ENCODE assay signal across 17 cellular contexts in genomic region chr12:120890963-120891362, GRCh38. TPM values are rescaled to one million over a fixed set of nuclear protein-coding genes. Genes with fewer than 3 reads are reported as not detected.
DNase-seq lines count a peak whose midpoint lies in the region; ATAC-seq, FAIRE-seq and TF ChIP-seq lines count a peak whose summit lies in the region.
"Had no signal": no experiment of that assay in that cellular context is flagged by ENCODE, and none has a peak within 500 bp of the region (broad histone marks: within the 10 kb centered on the region; RNA-seq: fewer than 3 reads in every experiment).

No MANE protein-coding gene starts in this region.

- TF ChIP-seq CTCF in left ventricle myocardium inferior (IDR thresholded peaks at IDR 0.05; ENCODE audit: borderline replicate concordance) = no peak
- TF ChIP-seq CTCF in astrocyte (IDR thresholded peaks at IDR 0.05; ENCODE audit: insufficient read depth, low read depth, low read length) = no peak
- TF ChIP-seq CTCF in right lobe of liver (IDR thresholded peaks at IDR 0.05) = no peak

- 37% methylated on average over 2 of the region's 2 CpGs for WGBS in right lobe of liver (ENCODE audit: insufficient coverage, low coverage, low lambda C conversion rate, missing lambda C conversion rate)

- FAIRE-seq in astrocyte (lab: Jason Lieb, UNC) (no peak), urothelium cell line (lab: Jason Lieb, UNC) (peak; percentile 61)

- peaks cover 61% of the 10 kb centered on the region for H4K20me1 ChIP-seq in astrocyte (ENCODE audit: insufficient read depth, low read length)

- peaks cover 7% of the 10 kb centered on the region for H3K4me1 Mint-ChIP-seq in astrocyte (ENCODE audit: low read depth, unreplicated experiment)

- H3K36me3 Mint-ChIP-seq in astrocyte (ENCODE audit: low read depth, unreplicated experiment) = peaks cover 6% of the 10 kb centered on the region

- ATAC-seq in Right ventricle myocardium superior (ENCODE audit: poor library complexity) = no peak
- peak in 3 of 4 donors; percentile 34 to 61 (median 34) for ATAC-seq in right lobe of liver
- no peak for ATAC-seq in HG02840 (IDR thresholded peaks at IDR 0.05; ENCODE audit: low FRiP score, unreplicated experiment)
- no peak for ATAC-seq in HG02798 (IDR thresholded peaks at IDR 0.05; ENCODE audit: poor library complexity, unreplicated experiment)
- ATAC-seq: Panc1 had no signal

- peak overlapping the region; percentile 28 for H3K27ac Mint-ChIP-seq in astrocyte (ENCODE audit: unreplicated experiment)

- H3K27me3 ChIP-seq in left ventricle myocardium inferior (ENCODE audit: low read depth) = no peaks in the 10 kb centered on the region
- H3K27me3 ChIP-seq in astrocyte (ENCODE audit: insufficient read depth, low read length) = no peaks in the 10 kb centered on the region
- H3K27me3 ChIP-seq in right lobe of liver = no peaks in the 10 kb centered on the region

- H3K4me3 Mint-ChIP-seq in astrocyte (ENCODE audit: unreplicated experiment) = no peak overlapping the region

- H3K79me2 ChIP-seq in astrocyte (ENCODE audit: insufficient read depth, low read length) = peaks cover 66% of the 10 kb centered on the region

- no peak overlapping the region for H3K4me3 ChIP-seq in left ventricle myocardium inferior
- H3K4me3 ChIP-seq in astrocyte (ENCODE audit: insufficient read depth, low read depth, low read length) = no peak overlapping the region
- H3K4me3 ChIP-seq in right lobe of liver = no peak overlapping the region

- H3K36me3 ChIP-seq in left ventricle myocardium inferior (no peaks in the 10 kb centered on the region), astrocyte (ENCODE audit: insufficient read depth, low read length) (no peaks in the 10 kb centered on the region), right lobe of liver (no peaks in the 10 kb centered on the region)

- H3K27ac ChIP-seq in left ventricle myocardium inferior (replicated peaks) (peak overlapping the region; percentile 65), astrocyte (ENCODE audit: low read depth, low read length) (no peak overlapping the region), right lobe of liver (no peak overlapping the region)

- no peaks in the 10 kb centered on the region for H3K27me3 Mint-ChIP-seq in astrocyte (ENCODE audit: low read depth, unreplicated experiment)

- H3K9me3 Mint-ChIP-seq in astrocyte (ENCODE audit: unreplicated experiment) = no peaks in the 10 kb centered on the region

- DNase-seq in left ventricle myocardium inferior = no peak
- no peak for DNase-seq in Right ventricle myocardium superior
- DNase-seq in astrocyte (ENCODE audit: low read depth) = no peak
- DNase-seq in right lobe of liver = no peak
- DNase-seq in urothelium cell line (ENCODE audit: low spot score) = no peak
- no peak for DNase-seq in erythroblast (lab: John Stamatoyannopoulos, UW)
- DNase-seq: Caco-2, DMS153, H7, KBM-7, NCI-H1436 treated with DMSO at 0.1 percent for 48 hours, NCI-H2029 treated with DMSO at 0.1 percent for 48 hours, NCI-H510A treated with DMSO at 0.1 percent for 48 hours, SK-N-SH had no signal

- no peak for TF ChIP-seq POLR2A in right lobe of liver (IDR thresholded peaks at IDR 0.05)
- no peak for TF ChIP-seq POLR2A in erythroblast (IDR thresholded peaks at IDR 0.05; ENCODE audit: low read length)

- intact Hi-C loops in left ventricle myocardium inferior (cut with micrococcal nuclease) = no loop called here
- intact Hi-C loops in Right ventricle myocardium superior (cut with DNase I) = no loop called here
- intact Hi-C loops in right lobe of liver (cut with DNase I) = no loop called here

- H3K4me1 ChIP-seq in left ventricle myocardium inferior = peaks cover 52% of the 10 kb centered on the region
- H3K4me1 ChIP-seq in astrocyte (ENCODE audit: insufficient read depth, low read length) = no peaks in the 10 kb centered on the region
- H3K4me1 ChIP-seq in right lobe of liver = peaks cover 0 to 19% (median 0%) of the 10 kb centered on the region in 4 donors

- H3K9me3 ChIP-seq in left ventricle myocardium inferior (replicated peaks) = no peaks in the 10 kb centered on the region
- H3K9me3 ChIP-seq in astrocyte (ENCODE audit: insufficient read depth, low read depth, low read length) = no peaks in the 10 kb centered on the region
- no peaks in the 10 kb centered on the region for H3K9me3 ChIP-seq in right lobe of liver
- H3K9me3 ChIP-seq: Caco-2, SK-N-SH had no signal

- no peak overlapping the region for H3K4me2 ChIP-seq in astrocyte (ENCODE audit: low read length)
- H3K4me2 ChIP-seq: SK-N-SH had no signal

- H3K9ac ChIP-seq in astrocyte (ENCODE audit: low read length) = no peak overlapping the region
- H3K9ac ChIP-seq: SK-N-SH had no signal

- H2AFZ ChIP-seq in astrocyte (ENCODE audit: low read depth, low read length) = no peak overlapping the region

RNA-seq across cellular contexts. Expression of gene SPPL3, which starts 13.2 kb away (rescaled TPM):
- 26.8 TPM for total RNA-seq in left ventricle myocardium inferior
- total RNA-seq in Right ventricle myocardium superior = 28.3 TPM
- total RNA-seq in astrocyte = 42.5 and 48.3 TPM in 2 replicates
- 10 to 100 TPM; 10.7 to 26.6 (median 16.9) TPM for total RNA-seq in right lobe of liver

Comparison
In these comparisons a context has a peak if more than half of its experiments do, and no peak if none do; other contexts are left out.
1. ATAC-seq: peak in right lobe of liver (3 of 4); none in Right ventricle myocardium superior (single experiment), HG02840 (single experiment) and HG02798 (single experiment).